In genomic region chr9:94885854-94886447, GRCh38 we compare ENCODE assay signal across 16 cellular contexts.
A peak's percentile ranks its signal among the peaks of the same experiment; 100 is the strongest.
DNase-seq lines count a peak whose midpoint lies in the region; ATAC-seq, FAIRE-seq and TF ChIP-seq lines count a peak whose summit lies in the region.
"Had no signal": no experiment of that assay in that cellular context is flagged by ENCODE, and none has a peak within 500 bp of the region (broad histone marks: within the 10 kb centered on the region; RNA-seq: fewer than 3 reads in every experiment).

No MANE protein-coding gene starts in this region.

- POLR2A ChIA-PET in A549 (lab: Yijun Ruan, JAX) = interaction anchor here (1.0 kb wide), 1 partner anchor 23 kb away, joined by 3 read pairs; no protein-coding TSS in a partner anchor

- peak overlapping the region; percentile 82 to 86 for H3K27ac ChIP-seq in A549
- H3K27ac ChIP-seq in KMS-11 = no peak overlapping the region
- peak overlapping the region; percentile 61 for H3K27ac ChIP-seq in left ventricle myocardium inferior (replicated peaks)
- H3K27ac ChIP-seq in trophoblast cell (ENCODE audit: low read depth, low read length) = no peak overlapping the region
- H3K27ac ChIP-seq in effector memory CD4-positive, alpha-beta T cell (ENCODE audit: insufficient read depth, low read length, poor library complexity, severe bottlenecking) = no peak overlapping the region
- H3K27ac ChIP-seq: neural progenitor cell had no signal

- no peak overlapping the region for H2BK12ac ChIP-seq in trophoblast cell (ENCODE audit: low read length)

- no peak overlapping the region for H4K91ac ChIP-seq in trophoblast cell (ENCODE audit: low read depth, low read length)

- no peak overlapping the region for H3K14ac ChIP-seq in trophoblast cell (ENCODE audit: low read length)

- H3K9ac ChIP-seq in KMS-11 (no peak overlapping the region), trophoblast cell (ENCODE audit: low read length) (no peak overlapping the region)
- H3K9ac ChIP-seq: neural progenitor cell had no signal

- DNase-seq in A549 (ENCODE audit: low read depth in 1 of 2, low spot score in 1 of 2) (no peak), left ventricle myocardium inferior (no peak), trophoblast cell (no peak), OCI-M2 (lab: John Stamatoyannopoulos, UW; ENCODE audit: unreplicated experiment) (no peak)
- DNase-seq in effector memory CD4-positive, alpha-beta T cell = no peak
- DNase-seq: DMS 273 treated with DMSO at 0.1 percent for 48 hours; effector CD8-positive, alpha-beta T cell; NCI-H1417 treated with DMSO at 0.1 percent for 48 hours; NCI-H2171 treated with DMSO at 0.1 percent for 48 hours; NCI-H526 treated with DMSO at 0.1 percent for 48 hours; T1000 had no signal

- H3K4me2 ChIP-seq in A549 (peak overlapping the region; percentile 38), KMS-11 (peak overlapping the region; percentile 29; the same call in 1 of the 2 replicates), trophoblast cell (ENCODE audit: low read length) (no peak overlapping the region)
- H3K4me2 ChIP-seq: neural progenitor cell had no signal

- H3K18ac ChIP-seq in trophoblast cell (ENCODE audit: low read length) = no peak overlapping the region

- no peak overlapping the region for H4K12ac ChIP-seq in trophoblast cell (ENCODE audit: low read depth, low read length)

- no peak overlapping the region for H3K23ac ChIP-seq in trophoblast cell (ENCODE audit: low read length)

- no peaks in the 10 kb centered on the region for H4K20me1 ChIP-seq in KMS-11 (ENCODE audit: insufficient read depth)

- CTCF ChIA-PET in A549 (lab: Yijun Ruan, JAX) = interaction anchor here (0.7 to 1.4 kb wide), 6 partner anchors 10 to 159 kb away, joined by 3 to 4 read pairs (median 3); no protein-coding TSS in a partner anchor

- no peak overlapping the region for H3K4ac ChIP-seq in trophoblast cell (ENCODE audit: low read depth, low read length)

- H3K27me3 ChIP-seq in KMS-11 (ENCODE audit: insufficient read depth, low read depth) = no peaks in the 10 kb centered on the region
- H3K27me3 ChIP-seq in left ventricle myocardium inferior (ENCODE audit: low read depth) = no peaks in the 10 kb centered on the region
- H3K27me3 ChIP-seq in trophoblast cell (ENCODE audit: insufficient read depth, low read length) = no peaks in the 10 kb centered on the region
- no peaks in the 10 kb centered on the region for H3K27me3 ChIP-seq in effector memory CD4-positive, alpha-beta T cell (replicated peaks; ENCODE audit: control insufficient read depth, insufficient read depth, low read length, poor library complexity, severe bottlenecking)
- H3K27me3 ChIP-seq: ascending aorta, neural progenitor cell had no signal

- H2BK120ac ChIP-seq in trophoblast cell (ENCODE audit: insufficient read depth, low read length, poor library complexity) = peak overlapping the region; percentile 42

- no peak overlapping the region for H2AFZ ChIP-seq in KMS-11 (ENCODE audit: low read depth)
- no peak overlapping the region for H2AFZ ChIP-seq in trophoblast cell (ENCODE audit: insufficient read depth, low read length, poor library complexity)
- H2AFZ ChIP-seq: neural progenitor cell had no signal

- peaks cover 17% of the 10 kb centered on the region; the same call in 2 of the 3 replicates for H3K9me3 ChIP-seq in A549
- peaks cover 7% of the 10 kb centered on the region for H3K9me3 ChIP-seq in left ventricle myocardium inferior (replicated peaks)
- no peaks in the 10 kb centered on the region for H3K9me3 ChIP-seq in trophoblast cell (ENCODE audit: insufficient read depth, low read depth, low read length)
- no peaks in the 10 kb centered on the region for H3K9me3 ChIP-seq in effector memory CD4-positive, alpha-beta T cell (ENCODE audit: control insufficient read depth, low read length)

- H2BK5ac ChIP-seq in trophoblast cell (ENCODE audit: low read depth, low read length, poor library complexity) = no peak overlapping the region

- ATAC-seq in A549 = no peak
- no peak for ATAC-seq in GM21723 (IDR thresholded peaks at IDR 0.05; ENCODE audit: unreplicated experiment)
- ATAC-seq in HG03196 (IDR thresholded peaks at IDR 0.05; ENCODE audit: unreplicated experiment) = no peak

- peaks cover 8% of the 10 kb centered on the region for H3K79me1 ChIP-seq in trophoblast cell (ENCODE audit: low read length)

- H3K4me3 ChIP-seq in A549 (no peak overlapping the region), KMS-11 (IDR thresholded peaks at IDR 0.05; ENCODE audit: insufficient read depth, low read depth, low read length) (no peak overlapping the region), left ventricle myocardium inferior (no peak overlapping the region), trophoblast cell (ENCODE audit: low read depth, low read length) (no peak overlapping the region)
- no peak overlapping the region for H3K4me3 ChIP-seq in effector memory CD4-positive, alpha-beta T cell (ENCODE audit: insufficient read depth, low read depth, low read length, poor library complexity, severe bottlenecking)
- H3K4me3 ChIP-seq: ascending aorta, neural progenitor cell had no signal

- no peak for TF ChIP-seq CTCF in A549 (IDR thresholded peaks at IDR 0.05)
- TF ChIP-seq CTCF in KMS-11 (conservative IDR thresholded peaks at IDR 0.05; ENCODE audit: low read depth, low read length) = no peak
- no peak for TF ChIP-seq CTCF in left ventricle myocardium inferior (IDR thresholded peaks at IDR 0.05; ENCODE audit: borderline replicate concordance)

- H3K79me2 ChIP-seq in KMS-11 (ENCODE audit: insufficient read depth, low read depth) (no peaks in the 10 kb centered on the region), trophoblast cell (ENCODE audit: control insufficient read depth, insufficient read depth, low read length, poor library complexity) (no peaks in the 10 kb centered on the region)

- no peak overlapping the region for H2AK5ac ChIP-seq in trophoblast cell (ENCODE audit: low read length)

- no peak for TF ChIP-seq EP300 in A549 (IDR thresholded peaks at IDR 0.05)

- no peak for FAIRE-seq in A549 (lab: Jason Lieb, UNC)

- H4K8ac ChIP-seq in trophoblast cell (ENCODE audit: low read depth, low read length) = no peak overlapping the region

- H3K4me1 ChIP-seq in A549 (peaks cover 66% of the 10 kb centered on the region), KMS-11 (ENCODE audit: low read depth, poor library complexity, severe bottlenecking) (peaks cover 19% of the 10 kb centered on the region), left ventricle myocardium inferior (peaks cover 48% of the 10 kb centered on the region), trophoblast cell (ENCODE audit: control insufficient read depth in 1 of 2, insufficient read depth in 2 of 2, low read length in 2 of 2) (peaks cover 4 to 5% of the 10 kb centered on the region in 2 experiments)
- H3K4me1 ChIP-seq in effector memory CD4-positive, alpha-beta T cell (ENCODE audit: control insufficient read depth, insufficient read depth, low read length, poor library complexity, severe bottlenecking) = no peaks in the 10 kb centered on the region

- H3K36me3 ChIP-seq in KMS-11 (ENCODE audit: insufficient read depth) = no peaks in the 10 kb centered on the region
- H3K36me3 ChIP-seq in left ventricle myocardium inferior = no peaks in the 10 kb centered on the region
- peaks cover 0 to 1% of the 10 kb centered on the region in 2 experiments for H3K36me3 ChIP-seq in trophoblast cell (ENCODE audit: control insufficient read depth in 1 of 2, insufficient read depth in 2 of 2, low read length in 2 of 2)
- no peaks in the 10 kb centered on the region for H3K36me3 ChIP-seq in effector memory CD4-positive, alpha-beta T cell (ENCODE audit: control insufficient read depth, insufficient read depth, low read length)
- H3K36me3 ChIP-seq: ascending aorta, neural progenitor cell had no signal

- WGBS in A549 (ENCODE audit: missing lambda C conversion rate) = 73% methylated on average over 4 of the region's 4 CpGs
- no CpG with 5 or more reads among the region's 4 CpGs for WGBS in trophoblast cell (ENCODE audit: extremely low coverage, insufficient coverage, insufficient read length)

- TF ChIP-seq RAD21 in A549 (conservative IDR thresholded peaks at IDR 0.05 in 1 of 2, IDR thresholded peaks at IDR 0.05 in 1 of 2) = no peak

- TF ChIP-seq POLR2A in A549 (IDR thresholded peaks at IDR 0.05; ENCODE audit: low read length) = no peak

- intact Hi-C loops in left ventricle myocardium inferior (cut with micrococcal nuclease) = no loop called here

TF ChIP-seq in A549, 52 proteins besides CTCF, POLR2A, EP300 and RAD21:
- TF ChIP-seq KDM5A (IDR thresholded peaks at IDR 0.05) (no peak), BHLHE40 (IDR thresholded peaks at IDR 0.05; ENCODE audit: low read depth, low read length) (no peak), TFCP2L1 (CRISPR knock-in tag; IDR thresholded peaks at IDR 0.05) (no peak), ZC3H11A (IDR thresholded peaks at IDR 0.05) (no peak), KDM1A (IDR thresholded peaks at IDR 0.05; ENCODE audit: low read depth) (no peak), CEBPB (IDR thresholded peaks at IDR 0.05) (no peak)

Comparison
In these comparisons a context has a peak if more than half of its experiments do, and no peak if none do; other contexts are left out.
1. H3K27ac ChIP-seq: peak in A549 (2 of 2) and left ventricle myocardium inferior (single experiment); none in KMS-11 (single experiment), trophoblast cell (single experiment) and effector memory CD4-positive, alpha-beta T cell (single experiment).